13 cellular contexts compared by ENCODE assay signal in the genomic region with DNA sequence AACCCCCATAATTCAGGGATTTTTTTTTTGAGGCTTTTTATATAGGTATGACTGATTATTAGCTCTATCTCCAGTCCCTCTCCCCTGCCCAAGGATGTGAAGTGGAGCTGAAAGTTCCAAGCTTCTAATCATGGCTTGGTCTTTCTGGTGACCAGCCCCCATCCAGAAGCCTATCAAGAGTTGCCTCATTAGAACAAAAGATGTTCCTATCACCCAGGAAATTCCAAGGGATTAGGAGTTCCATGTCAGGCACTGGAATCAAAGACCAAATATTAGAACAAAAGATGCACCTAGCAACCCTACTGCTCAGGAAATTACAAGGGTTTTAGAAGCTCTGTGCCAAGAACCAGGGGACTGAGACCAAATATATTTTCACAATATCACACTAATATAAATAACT. TPM values are rescaled to one million over a fixed set of nuclear protein-coding genes. Genes with fewer than 3 reads are reported as not detected.
A peak's percentile ranks its signal among the peaks of the same experiment; 100 is the strongest.
DNase-seq lines count a peak whose midpoint lies in the region; ATAC-seq and TF ChIP-seq lines count a peak whose summit lies in the region.
"Had no signal": no experiment of that assay in that cellular context is flagged by ENCODE, and none has a peak within 500 bp of the region (broad histone marks: within the 10 kb centered on the region; RNA-seq: fewer than 3 reads in every experiment).

No MANE protein-coding gene starts in this region.

- DNase-seq in fibroblast of pulmonary artery (ENCODE audit: low read depth): peak; percentile 27
- no peak for DNase-seq in neuronal stem cell (ENCODE audit: low spot score)
- DNase-seq in activated CD8-positive, alpha-beta T cell treated with anti-CD3 and anti-CD28 coated beads for 36 hours: no peak
- no peak for DNase-seq in breast epithelium (ENCODE audit: low spot score in 2 of 2)
- DNase-seq: CD8-positive, alpha-beta T cell; COR-L47; DMS53; GF-D8 had no signal

- H3K4me3 ChIP-seq in HUES48 (ENCODE audit: low read depth, low read length) (no peak overlapping the region), fibroblast of pulmonary artery (replicated peaks; ENCODE audit: low read depth, low read length) (no peak overlapping the region), neuronal stem cell (ENCODE audit: low read length in 2 of 2) (no peak overlapping the region), breast epithelium (no peak overlapping the region)
- H3K4me3 ChIP-seq: A549 had no signal

- H3K9ac ChIP-seq in HUES48 (ENCODE audit: low read depth, low read length) (no peak overlapping the region), neuronal stem cell (ENCODE audit: low read depth, low read length, poor library complexity) (no peak overlapping the region)

- no peak for ATAC-seq in activated CD8-positive, alpha-beta T cell treated with anti-CD3 and anti-CD28 coated beads for 36 hours
- ATAC-seq in HG03097 (IDR thresholded peaks at IDR 0.05; ENCODE audit: low FRiP score, unreplicated experiment): no peak
- ATAC-seq: A549; CD8-positive, alpha-beta T cell had no signal

- no peaks in the 10 kb centered on the region for H3K36me3 ChIP-seq in HUES48 (ENCODE audit: control insufficient read depth, insufficient read depth, low read length)
- H3K36me3 ChIP-seq in neuronal stem cell (replicated peaks in 1 of 2; ENCODE audit: control insufficient read depth in 2 of 2, insufficient read depth in 2 of 2, low read length in 2 of 2): no peaks in the 10 kb centered on the region
- H3K36me3 ChIP-seq in breast epithelium: no peaks in the 10 kb centered on the region

- no peaks in the 10 kb centered on the region for H3K27me3 Mint-ChIP-seq in activated CD8-positive, alpha-beta T cell treated with anti-CD3 and anti-CD28 coated beads for 36 hours

- H4K91ac ChIP-seq in neuronal stem cell (ENCODE audit: low read depth, low read length, poor library complexity): no peak overlapping the region

- no peaks in the 10 kb centered on the region for H3K4me1 Mint-ChIP-seq in activated CD8-positive, alpha-beta T cell treated with anti-CD3 and anti-CD28 coated beads for 36 hours (ENCODE audit: low read depth)
- H3K4me1 Mint-ChIP-seq: CD14-positive monocyte, IgD-negative memory B cell had no signal

- H3K27me3 ChIP-seq in HUES48 (ENCODE audit: control insufficient read depth, insufficient read depth, low read length): no peaks in the 10 kb centered on the region
- no peaks in the 10 kb centered on the region for H3K27me3 ChIP-seq in neuronal stem cell (ENCODE audit: control insufficient read depth in 3 of 3, insufficient read depth in 3 of 3, low read depth in 1 of 3, low read length in 3 of 3)
- H3K27me3 ChIP-seq in breast epithelium: no peaks in the 10 kb centered on the region

- no peaks in the 10 kb centered on the region for H3K9me3 Mint-ChIP-seq in activated CD8-positive, alpha-beta T cell treated with anti-CD3 and anti-CD28 coated beads for 36 hours
- H3K9me3 Mint-ChIP-seq: CD8-positive, alpha-beta T cell had no signal

- no peak overlapping the region for H2BK5ac ChIP-seq in neuronal stem cell (ENCODE audit: low read length)

- no peak overlapping the region for H3K18ac ChIP-seq in neuronal stem cell (ENCODE audit: low read length)

- H2BK15ac ChIP-seq in neuronal stem cell (ENCODE audit: low read length): no peak overlapping the region

- no peak overlapping the region for H4K8ac ChIP-seq in neuronal stem cell (ENCODE audit: low read depth, low read length)

- no peak for TF ChIP-seq CTCF in fibroblast of pulmonary artery (IDR thresholded peaks at IDR 0.05; ENCODE audit: low read length, missing control alignments)
- no peak for TF ChIP-seq CTCF in activated CD8-positive, alpha-beta T cell treated with anti-CD3 and anti-CD28 coated beads for 36 hours (IDR thresholded peaks at IDR 0.05)
- no peak for TF ChIP-seq CTCF in breast epithelium (IDR thresholded peaks at IDR 0.05)

- no peak overlapping the region for H2AFZ ChIP-seq in neuronal stem cell (ENCODE audit: low read length)

- peaks cover 2% of the 10 kb centered on the region for H3K79me1 ChIP-seq in neuronal stem cell (ENCODE audit: low read depth, low read length)

- no peak overlapping the region for H3K4me2 ChIP-seq in neuronal stem cell (ENCODE audit: insufficient read depth, low read length, poor library complexity, severe bottlenecking)
- H3K4me2 ChIP-seq: A549 had no signal

- no peak overlapping the region for H3K23ac ChIP-seq in neuronal stem cell (ENCODE audit: low read depth, low read length, poor library complexity)

- no peak overlapping the region for H3K4me3 Mint-ChIP-seq in activated CD8-positive, alpha-beta T cell treated with anti-CD3 and anti-CD28 coated beads for 36 hours
- H3K4me3 Mint-ChIP-seq: CD14-positive monocyte; CD8-positive, alpha-beta T cell; IgD-negative memory B cell had no signal

- H3K4me1 ChIP-seq in HUES48 (ENCODE audit: control insufficient read depth, insufficient read depth, low read length) (peaks cover 26% of the 10 kb centered on the region), neuronal stem cell (ENCODE audit: control insufficient read depth in 2 of 2, insufficient read depth in 1 of 2, low read depth in 1 of 2, low read length in 2 of 2) (peaks cover 4 to 6% of the 10 kb centered on the region in 2 donors), breast epithelium (no peaks in the 10 kb centered on the region)

- peaks cover 1% of the 10 kb centered on the region for H3K36me3 Mint-ChIP-seq in activated CD8-positive, alpha-beta T cell treated with anti-CD3 and anti-CD28 coated beads for 36 hours (ENCODE audit: low read depth)
- H3K36me3 Mint-ChIP-seq: CD14-positive monocyte; CD8-positive, alpha-beta T cell; IgD-negative memory B cell had no signal

- no peak overlapping the region for H2BK12ac ChIP-seq in neuronal stem cell (ENCODE audit: low read length)

- POLR2A ChIA-PET in activated CD8-positive, alpha-beta T cell treated with anti-CD3 and anti-CD28 coated beads for 36 hours (lab: Charles Lee): no interaction called here

- no peaks in the 10 kb centered on the region for H3K9me3 ChIP-seq in HUES48 (ENCODE audit: control insufficient read depth, insufficient read depth, low read length)
- peaks cover 2 to 26% of the 10 kb centered on the region in 2 donors for H3K9me3 ChIP-seq in neuronal stem cell (replicated peaks in 1 of 2; ENCODE audit: control insufficient read depth in 2 of 2, insufficient read depth in 1 of 2, low read depth in 1 of 2, low read length in 2 of 2)
- no peaks in the 10 kb centered on the region for H3K9me3 ChIP-seq in breast epithelium
- H3K9me3 ChIP-seq: A549 had no signal

- no peak overlapping the region for H3K14ac ChIP-seq in neuronal stem cell (ENCODE audit: low read length)

- no peak overlapping the region for H3K4ac ChIP-seq in neuronal stem cell (ENCODE audit: low read length)

- CTCF ChIA-PET in activated CD8-positive, alpha-beta T cell treated with anti-CD3 and anti-CD28 coated beads for 36 hours (lab: Charles Lee): interaction anchor here (0.6 to 0.9 kb wide), 2 partner anchors 11 to 90 kb away, joined by 3 to 4 read pairs; no protein-coding TSS in a partner anchor

- no peak overlapping the region for H3K27ac Mint-ChIP-seq in activated CD8-positive, alpha-beta T cell treated with anti-CD3 and anti-CD28 coated beads for 36 hours
- H3K27ac Mint-ChIP-seq: CD14-positive monocyte; CD8-positive, alpha-beta T cell; IgD-negative memory B cell had no signal

- H2BK120ac ChIP-seq in neuronal stem cell (ENCODE audit: low read depth, low read length): no peak overlapping the region

- H3K27ac ChIP-seq in HUES48 (ENCODE audit: low read depth, low read length) (peak overlapping the region; percentile 31), neuronal stem cell (replicated peaks; ENCODE audit: low read length) (peak overlapping the region; percentile 71), breast epithelium (no peak overlapping the region)
- H3K27ac ChIP-seq: A549 had no signal

- H2AK5ac ChIP-seq in neuronal stem cell (ENCODE audit: low read depth, low read length): no peak overlapping the region

- intact Hi-C loops in activated CD8-positive, alpha-beta T cell treated with anti-CD3 and anti-CD28 coated beads for 36 hours (cut with micrococcal nuclease): no loop called here
- intact Hi-C loops in breast epithelium (cut with DNase I; ENCODE audit: low total_unique reads): no loop called here

- no peak for TF ChIP-seq POLR2A in breast epithelium (IDR thresholded peaks at IDR 0.05)

RNA-seq across cellular contexts. Expression of gene LRP6, which starts 29.9 kb away (rescaled TPM):
- 20.3 TPM for polyA plus RNA-seq in neuronal stem cell (2013, experiment 1 of 2)
- polyA plus RNA-seq in neuronal stem cell (2013, experiment 2 of 2): 20.1 TPM
- 1 to 10 TPM; 1.3 to 2.0 TPM for total RNA-seq in activated CD8-positive, alpha-beta T cell treated with anti-CD3 and anti-CD28 coated beads for 36 hours
- 10 to 100 TPM; 28.6 to 69.1 (median 52.4) TPM for total RNA-seq in breast epithelium
- polyA plus RNA-seq: CD14-positive monocyte, IgD-negative memory B cell had no signal

Comparison
In these comparisons a context has a peak if more than half of its experiments do, and no peak if none do; other contexts are left out.
1. H3K27ac ChIP-seq: peak in HUES48 (single experiment) and neuronal stem cell (single experiment); none in breast epithelium (0 of 2).
2. RNA of gene LRP6, which starts 29.9 kb away (total RNA-seq): 28.6 to 69.1 TPM in breast epithelium; 1.3 to 2.0 TPM in activated CD8-positive, alpha-beta T cell treated with anti-CD3 and anti-CD28 coated beads for 36 hours; every median in the first group is over 4 times any median in the second.